In the genomic region with DNA sequence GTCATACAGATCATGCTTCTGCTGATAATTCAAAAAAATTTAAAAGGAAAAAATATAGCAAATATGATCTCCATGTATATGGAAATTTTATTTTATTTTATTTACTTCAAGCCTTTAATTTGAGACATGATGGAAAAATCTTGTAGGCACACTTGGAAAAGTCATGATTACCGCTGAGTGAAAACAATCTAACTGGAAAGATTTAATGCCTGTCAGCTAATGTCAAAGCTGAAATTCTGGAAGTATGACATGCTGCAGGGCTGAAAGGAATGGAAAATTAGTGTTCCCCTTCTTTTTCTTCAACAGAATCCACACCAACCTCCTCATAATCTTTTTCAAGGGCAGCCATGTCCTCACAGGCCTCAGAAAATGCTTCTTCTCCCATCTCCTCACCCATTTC, we compare ENCODE assay signal across 1 cellular context.
TF ChIP-seq lines count a peak whose summit lies in the region.

No MANE protein-coding gene starts in this region.

TF ChIP-seq in neural cell, 6 proteins besides CTCF, POLR2A, EP300 and RAD21:
- TF ChIP-seq MXI1 (conservative IDR thresholded peaks at IDR 0.05; ENCODE audit: poor library complexity, severe bottlenecking) (no peak), SMC3 (conservative IDR thresholded peaks at IDR 0.05; ENCODE audit: poor library complexity) (no peak), POLR2AphosphoS5 (IDR thresholded peaks at IDR 0.05) (peak; percentile 52)
- TF ChIP-seq, protein P1, sequence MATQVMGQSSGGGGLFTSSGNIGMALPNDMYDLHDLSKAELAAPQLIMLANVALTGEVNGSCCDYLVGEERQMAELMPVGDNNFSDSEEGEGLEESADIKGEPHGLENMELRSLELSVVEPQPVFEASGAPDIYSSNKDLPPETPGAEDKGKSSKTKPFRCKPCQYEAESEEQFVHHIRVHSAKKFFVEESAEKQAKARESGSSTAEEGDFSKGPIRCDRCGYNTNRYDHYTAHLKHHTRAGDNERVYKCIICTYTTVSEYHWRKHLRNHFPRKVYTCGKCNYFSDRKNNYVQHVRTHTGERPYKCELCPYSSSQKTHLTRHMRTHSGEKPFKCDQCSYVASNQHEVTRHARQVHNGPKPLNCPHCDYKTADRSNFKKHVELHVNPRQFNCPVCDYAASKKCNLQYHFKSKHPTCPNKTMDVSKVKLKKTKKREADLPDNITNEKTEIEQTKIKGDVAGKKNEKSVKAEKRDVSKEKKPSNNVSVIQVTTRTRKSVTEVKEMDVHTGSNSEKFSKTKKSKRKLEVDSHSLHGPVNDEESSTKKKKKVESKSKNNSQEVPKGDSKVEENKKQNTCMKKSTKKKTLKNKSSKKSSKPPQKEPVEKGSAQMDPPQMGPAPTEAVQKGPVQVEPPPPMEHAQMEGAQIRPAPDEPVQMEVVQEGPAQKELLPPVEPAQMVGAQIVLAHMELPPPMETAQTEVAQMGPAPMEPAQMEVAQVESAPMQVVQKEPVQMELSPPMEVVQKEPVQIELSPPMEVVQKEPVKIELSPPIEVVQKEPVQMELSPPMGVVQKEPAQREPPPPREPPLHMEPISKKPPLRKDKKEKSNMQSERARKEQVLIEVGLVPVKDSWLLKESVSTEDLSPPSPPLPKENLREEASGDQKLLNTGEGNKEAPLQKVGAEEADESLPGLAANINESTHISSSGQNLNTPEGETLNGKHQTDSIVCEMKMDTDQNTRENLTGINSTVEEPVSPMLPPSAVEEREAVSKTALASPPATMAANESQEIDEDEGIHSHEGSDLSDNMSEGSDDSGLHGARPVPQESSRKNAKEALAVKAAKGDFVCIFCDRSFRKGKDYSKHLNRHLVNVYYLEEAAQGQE (IDR thresholded peaks at IDR 0.05; ENCODE audit: borderline replicate concordance) = peak; percentile 51
